Comparison of ENCODE assay signal across 23 cellular contexts in the genomic region with DNA sequence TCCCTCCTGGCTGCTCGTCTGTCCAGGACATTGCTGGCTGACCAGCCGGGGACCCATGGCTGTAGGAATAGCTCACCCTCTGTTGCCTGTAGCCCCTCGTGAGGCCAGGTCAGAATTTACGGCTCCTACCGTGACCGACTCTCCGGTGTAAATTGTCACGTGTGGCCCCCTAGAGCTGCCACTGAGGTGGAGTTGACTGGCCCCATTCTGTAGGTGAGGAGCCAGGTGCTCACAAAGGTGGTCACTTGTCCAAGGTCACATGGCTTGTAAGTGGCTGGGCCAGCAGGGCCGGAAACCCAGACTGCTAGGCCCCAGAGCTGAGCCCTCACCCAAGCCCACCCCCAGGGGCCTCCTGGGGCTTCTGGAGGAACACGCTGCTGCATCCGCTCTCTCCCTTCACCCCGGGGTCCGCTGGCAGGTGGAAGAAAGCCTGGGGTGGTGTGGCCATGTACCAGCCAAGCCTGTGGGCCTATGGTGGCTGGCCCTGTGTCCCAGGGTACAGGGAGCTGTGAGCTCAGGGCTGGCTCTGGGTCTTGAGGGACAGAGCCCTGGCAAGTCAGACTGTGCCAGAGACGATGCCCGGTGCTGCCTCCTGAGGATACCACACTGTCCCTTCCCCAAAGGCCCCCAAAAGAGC.
DNase-seq lines count a peak whose midpoint lies in the region; ATAC-seq and TF ChIP-seq lines count a peak whose summit lies in the region.
"Had no signal": no experiment of that assay in that cellular context is flagged by ENCODE, and none has a peak within 500 bp of the region (broad histone marks: within the 10 kb centered on the region; RNA-seq: fewer than 3 reads in every experiment).

No MANE protein-coding gene starts in this region.

- no peak overlapping the region for H2BK12ac ChIP-seq in neuronal stem cell (ENCODE audit: low read length)

- peak overlapping the region; percentile 88 for H2AK5ac ChIP-seq in neuronal stem cell (ENCODE audit: low read depth, low read length)

- peak overlapping the region; percentile 45 for H3K18ac ChIP-seq in neuronal stem cell (ENCODE audit: low read length)

- H3K23ac ChIP-seq in neuronal stem cell (ENCODE audit: low read depth, low read length, poor library complexity), result peak overlapping the region; percentile 38

- no peak overlapping the region for H3K4ac ChIP-seq in neuronal stem cell (ENCODE audit: low read length)

- no peak for DNase-seq in activated CD4-positive, alpha-beta T cell treated with anti-CD3 and anti-CD28 coated beads, Interleukin-2, amount 10 ng/mL, durations not matched to agents 7 days and 5 days
- no peak for DNase-seq in activated CD4-positive, alpha-beta T cell treated with anti-CD3 and anti-CD28 coated beads, Interleukin-2, amount 10 ng/mL, durations not matched to agents 24 days and 14 days
- DNase-seq in Caco-2, result no peak
- no peak for DNase-seq in dorsolateral prefrontal cortex
- DNase-seq in neuronal stem cell (ENCODE audit: low spot score), result no peak
- DNase-seq in hepatic stellate cell (ENCODE audit: low spot score), result no peak
- DNase-seq: activated CD4-positive, alpha-beta T cell treated with anti-CD3 and anti-CD28 coated beads, Interleukin-2, amount 50 U/mL, for 1 hour; kidney glomerular epithelial cell; NCI-H1105 treated with DMSO at 0.1 percent for 48 hours; NCI-H1930; Peyer's patch; SIG-M5; stimulated activated CD4-positive, alpha-beta T cell treated with anti-CD3 and anti-CD28 coated beads, Interleukin-4, amount 100 ng/mL, for 24 hours; SW 1271; T1000; WERI-Rb-1 had no signal

- H3K4me1 Mint-ChIP-seq in activated CD4-positive, alpha-beta T cell treated with anti-CD3 and anti-CD28 coated beads, Interleukin-2, amount 10 ng/mL, durations not matched to agents 7 days and 5 days, result peaks cover 52% of the 10 kb centered on the region
- H3K4me1 Mint-ChIP-seq in activated CD4-positive, alpha-beta T cell treated with anti-CD3 and anti-CD28 coated beads, Interleukin-2, amount 10 ng/mL, durations not matched to agents 24 days and 14 days, result peaks cover 44% of the 10 kb centered on the region
- H3K4me1 Mint-ChIP-seq in Caco-2 (ENCODE audit: low read depth, unreplicated experiment), result peaks cover 12% of the 10 kb centered on the region

- no peak overlapping the region for H3K4me2 ChIP-seq in neuronal stem cell (ENCODE audit: insufficient read depth, low read length, poor library complexity, severe bottlenecking)
- H3K4me2 ChIP-seq: neural progenitor cell had no signal

- H3K27ac Mint-ChIP-seq in activated CD4-positive, alpha-beta T cell treated with anti-CD3 and anti-CD28 coated beads, Interleukin-2, amount 10 ng/mL, durations not matched to agents 7 days and 5 days, result peak overlapping the region; percentile 60
- H3K27ac Mint-ChIP-seq in activated CD4-positive, alpha-beta T cell treated with anti-CD3 and anti-CD28 coated beads, Interleukin-2, amount 10 ng/mL, durations not matched to agents 24 days and 14 days, result no peak overlapping the region
- H3K27ac Mint-ChIP-seq in Caco-2 (ENCODE audit: unreplicated experiment), result peak overlapping the region; percentile 59
- H3K27ac Mint-ChIP-seq: neural progenitor cell had no signal

- H3K27ac ChIP-seq in dorsolateral prefrontal cortex (peak overlapping the region in 56 of 59 donors; percentile 4 to 94 (median 85)), neuronal stem cell (replicated peaks; ENCODE audit: low read length) (no peak overlapping the region)
- H3K27ac ChIP-seq: 22Rv1, neural progenitor cell, Peyer's patch, WERI-Rb-1 had no signal

- peaks cover 34% of the 10 kb centered on the region for H3K4me1 ChIP-seq in Caco-2
- H3K4me1 ChIP-seq in neuronal stem cell (ENCODE audit: control insufficient read depth in 2 of 2, insufficient read depth in 1 of 2, low read depth in 1 of 2, low read length in 2 of 2), result peaks cover 0 to 2% of the 10 kb centered on the region in 2 donors
- H3K4me1 ChIP-seq: HAP-1, neural progenitor cell had no signal

- H2BK15ac ChIP-seq in neuronal stem cell (ENCODE audit: low read length), result no peak overlapping the region

- CTCF ChIA-PET in activated CD4-positive, alpha-beta T cell treated with anti-CD3 and anti-CD28 coated beads, Interleukin-2, amount 10 ng/mL, durations not matched to agents 7 days and 5 days (lab: Charles Lee), result interaction anchor here (1.0 to 4.8 kb wide), 4 partner anchors 13 to 23 kb away, joined by 3 to 33 read pairs (median 11); no protein-coding TSS in a partner anchor
- CTCF ChIA-PET in Caco-2 (lab: Charles Lee), result interaction anchor here (1.7 kb wide), 1 partner anchor 13 kb away, joined by 4 read pairs; no protein-coding TSS in a partner anchor

- H2BK120ac ChIP-seq in neuronal stem cell (ENCODE audit: low read depth, low read length), result no peak overlapping the region

- TF ChIP-seq CTCF in Caco-2 (IDR thresholded peaks at IDR 0.05; ENCODE audit: insufficient read depth in 1 of 2, low read depth in 1 of 2, low read length in 1 of 2, severe bottlenecking in 1 of 2, unreplicated experiment in 1 of 2), result no peak
- TF ChIP-seq CTCF in dorsolateral prefrontal cortex (IDR thresholded peaks at IDR 0.05 in 54 of 56, conservative IDR thresholded peaks at IDR 0.05 in 2 of 56; ENCODE audit: low read depth in 1 of 56, partially characterized antibody in 56 of 56), result no peak

- WGBS in neuronal stem cell (ENCODE audit: extremely low coverage in 2 of 2, insufficient read length in 2 of 2, insufficient replicate concordance in 1 of 2), 2 donors, result no CpG with 5 or more reads among the region's 15 CpGs

- H3K9ac ChIP-seq in neuronal stem cell (ENCODE audit: low read depth, low read length, poor library complexity), result no peak overlapping the region
- H3K9ac ChIP-seq: neural progenitor cell had no signal

- H3K4me3 Mint-ChIP-seq in activated CD4-positive, alpha-beta T cell treated with anti-CD3 and anti-CD28 coated beads, Interleukin-2, amount 10 ng/mL, durations not matched to agents 7 days and 5 days, result no peak overlapping the region
- no peak overlapping the region for H3K4me3 Mint-ChIP-seq in activated CD4-positive, alpha-beta T cell treated with anti-CD3 and anti-CD28 coated beads, Interleukin-2, amount 10 ng/mL, durations not matched to agents 24 days and 14 days
- H3K4me3 Mint-ChIP-seq in Caco-2 (ENCODE audit: unreplicated experiment), result no peak overlapping the region
- H3K4me3 Mint-ChIP-seq: neural progenitor cell; stimulated activated memory B cell treated with anti-CD40 and anti-IgM and Interleukin-4, amounts not matched to agents 10 μg/mL and 1 μg/mL and 100 μg/mL, for 72 hours had no signal

- H3K27me3 Mint-ChIP-seq in activated CD4-positive, alpha-beta T cell treated with anti-CD3 and anti-CD28 coated beads, Interleukin-2, amount 10 ng/mL, durations not matched to agents 7 days and 5 days, result no peaks in the 10 kb centered on the region
- no peaks in the 10 kb centered on the region for H3K27me3 Mint-ChIP-seq in activated CD4-positive, alpha-beta T cell treated with anti-CD3 and anti-CD28 coated beads, Interleukin-2, amount 10 ng/mL, durations not matched to agents 24 days and 14 days
- H3K27me3 Mint-ChIP-seq in Caco-2 (ENCODE audit: insufficient read depth, unreplicated experiment), result no peaks in the 10 kb centered on the region
- H3K27me3 Mint-ChIP-seq: central memory CD8-positive, alpha-beta T cell; stimulated activated memory B cell treated with anti-CD40 and anti-IgM and Interleukin-4, amounts not matched to agents 10 μg/mL and 1 μg/mL and 100 μg/mL, for 72 hours had no signal

- intact Hi-C loops in activated CD4-positive, alpha-beta T cell treated with anti-CD3 and anti-CD28 coated beads, Interleukin-2, amount 10 ng/mL, durations not matched to agents 24 days and 14 days (cut with micrococcal nuclease), result no loop called here
- intact Hi-C loops in Caco-2 (cut with micrococcal nuclease; ENCODE audit: unreplicated experiment), result no loop called here
- intact Hi-C loops in dorsolateral prefrontal cortex (cut with DNase I), result loop anchor here (5.0 to 10.0 kb wide), 2 partner anchors 45 to 47 kb away; no protein-coding TSS in a partner anchor

- H3K9me3 ChIP-seq in Caco-2 (no peaks in the 10 kb centered on the region), neuronal stem cell (replicated peaks in 1 of 2; ENCODE audit: control insufficient read depth in 2 of 2, insufficient read depth in 1 of 2, low read depth in 1 of 2, low read length in 2 of 2) (no peaks in the 10 kb centered on the region)
- H3K9me3 ChIP-seq: HAP-1, Peyer's patch had no signal

- BruUV-seq in Caco-2 (replicated peaks; lab: Mats Ljungman, UMichigan), result no TSS peak

- ATAC-seq in HG02763 (IDR thresholded peaks at IDR 0.05; ENCODE audit: unreplicated experiment) (no peak), GM18505 (IDR thresholded peaks at IDR 0.05; ENCODE audit: unreplicated experiment) (no peak)
- ATAC-seq: stimulated activated memory B cell treated with anti-CD40 and anti-IgM and Interleukin-4, amounts not matched to agents 10 μg/mL and 1 μg/mL and 100 μg/mL, for 72 hours had no signal

- H2BK5ac ChIP-seq in neuronal stem cell (ENCODE audit: low read length), result no peak overlapping the region

- peaks cover 5% of the 10 kb centered on the region for H3K79me1 ChIP-seq in neuronal stem cell (ENCODE audit: low read depth, low read length)

- TF ChIP-seq POLR2A in GM18505 (IDR thresholded peaks at IDR 0.05; ENCODE audit: borderline replicate concordance, extremely low read depth, insufficient read depth, insufficient read length), result no peak

- no peaks in the 10 kb centered on the region for H3K9me3 Mint-ChIP-seq in activated CD4-positive, alpha-beta T cell treated with anti-CD3 and anti-CD28 coated beads, Interleukin-2, amount 10 ng/mL, durations not matched to agents 7 days and 5 days
- H3K9me3 Mint-ChIP-seq in activated CD4-positive, alpha-beta T cell treated with anti-CD3 and anti-CD28 coated beads, Interleukin-2, amount 10 ng/mL, durations not matched to agents 24 days and 14 days, result no peaks in the 10 kb centered on the region
- H3K9me3 Mint-ChIP-seq in Caco-2 (ENCODE audit: unreplicated experiment), result no peaks in the 10 kb centered on the region
- H3K9me3 Mint-ChIP-seq: central memory CD8-positive, alpha-beta T cell; neural progenitor cell; stimulated activated memory B cell treated with anti-CD40 and anti-IgM and Interleukin-4, amounts not matched to agents 10 μg/mL and 1 μg/mL and 100 μg/mL, for 72 hours had no signal

- POLR2A ChIA-PET in activated CD4-positive, alpha-beta T cell treated with anti-CD3 and anti-CD28 coated beads, Interleukin-2, amount 10 ng/mL, durations not matched to agents 7 days and 5 days (lab: Charles Lee), result no interaction called here
- POLR2A ChIA-PET in Caco-2 (lab: Charles Lee), result no interaction called here

- H4K91ac ChIP-seq in neuronal stem cell (ENCODE audit: low read depth, low read length, poor library complexity), result no peak overlapping the region

- H3K4me3 ChIP-seq in Caco-2 (ENCODE audit: low read depth, low read length) (no peak overlapping the region), dorsolateral prefrontal cortex (peak overlapping the region in 3 of 59 donors; percentile 12 to 20 (median 20)), neuronal stem cell (ENCODE audit: low read length in 2 of 2) (no peak overlapping the region)
- H3K4me3 ChIP-seq: HAP-1, neural progenitor cell, Peyer's patch had no signal

- H4K8ac ChIP-seq in neuronal stem cell (ENCODE audit: low read depth, low read length), result no peak overlapping the region

- no peaks in the 10 kb centered on the region for H3K27me3 ChIP-seq in Caco-2 (replicated peaks; ENCODE audit: control insufficient read depth, insufficient read depth, low read length)
- H3K27me3 ChIP-seq in dorsolateral prefrontal cortex, result no peaks in the 10 kb centered on the region
- H3K27me3 ChIP-seq in neuronal stem cell (ENCODE audit: control insufficient read depth in 3 of 3, insufficient read depth in 3 of 3, low read depth in 1 of 3, low read length in 3 of 3), result peaks cover 0 to 3% (median 0%) of the 10 kb centered on the region in 3 experiments
- H3K27me3 ChIP-seq: neural progenitor cell, Peyer's patch had no signal

- H3K14ac ChIP-seq in neuronal stem cell (ENCODE audit: low read length), result no peak overlapping the region

- peaks cover 2% of the 10 kb centered on the region for H3K36me3 Mint-ChIP-seq in activated CD4-positive, alpha-beta T cell treated with anti-CD3 and anti-CD28 coated beads, Interleukin-2, amount 10 ng/mL, durations not matched to agents 7 days and 5 days (ENCODE audit: low read depth)
- no peaks in the 10 kb centered on the region for H3K36me3 Mint-ChIP-seq in activated CD4-positive, alpha-beta T cell treated with anti-CD3 and anti-CD28 coated beads, Interleukin-2, amount 10 ng/mL, durations not matched to agents 24 days and 14 days (ENCODE audit: low read depth)
- peaks cover 40% of the 10 kb centered on the region for H3K36me3 Mint-ChIP-seq in Caco-2 (ENCODE audit: insufficient read depth, unreplicated experiment)
- H3K36me3 Mint-ChIP-seq: neural progenitor cell; stimulated activated memory B cell treated with anti-CD40 and anti-IgM and Interleukin-4, amounts not matched to agents 10 μg/mL and 1 μg/mL and 100 μg/mL, for 72 hours had no signal

- H3K36me3 ChIP-seq in Caco-2 (ENCODE audit: control insufficient read depth, insufficient read depth, low read length), result peaks cover 5% of the 10 kb centered on the region
- no peaks in the 10 kb centered on the region for H3K36me3 ChIP-seq in neuronal stem cell (replicated peaks in 1 of 2; ENCODE audit: control insufficient read depth in 2 of 2, insufficient read depth in 2 of 2, low read length in 2 of 2)
- H3K36me3 ChIP-seq: HAP-1, neural progenitor cell, Peyer's patch, WERI-Rb-1 had no signal

- H2AFZ ChIP-seq in neuronal stem cell (ENCODE audit: low read length), result no peak overlapping the region
- H2AFZ ChIP-seq: neural progenitor cell had no signal

Comparison
In these comparisons a context has a peak if more than half of its experiments do, and no peak if none do; other contexts are left out.
1. intact Hi-C loops: an anchor here in dorsolateral prefrontal cortex (5.0 to 10.0 kb wide); none called in activated CD4-positive, alpha-beta T cell treated with anti-CD3 and anti-CD28 coated beads, Interleukin-2, amount 10 ng/mL, durations not matched to agents 24 days and 14 days and Caco-2.